In genomic region chr14:36646664-36647416, GRCh38 we compare ENCODE assay signal across 9 cellular contexts. TPM values are rescaled to one million over a fixed set of nuclear protein-coding genes. Genes with fewer than 3 reads are reported as not detected.
DNase-seq lines count a peak whose midpoint lies in the region; ATAC-seq and TF ChIP-seq lines count a peak whose summit lies in the region.
"Had no signal": no experiment of that assay in that cellular context is flagged by ENCODE, and none has a peak within 500 bp of the region (broad histone marks: within the 10 kb centered on the region; RNA-seq: fewer than 3 reads in every experiment).

No MANE protein-coding gene starts in this region.

- H3K36me3 ChIP-seq in fibroblast of lung (ENCODE audit: control insufficient read depth, insufficient read depth, low read length), result no peaks in the 10 kb centered on the region

- TF ChIP-seq CTCF in AG10803 (conservative IDR thresholded peaks at IDR 0.05; ENCODE audit: low read length), result peak; percentile 26
- TF ChIP-seq CTCF in fibroblast of lung (conservative IDR thresholded peaks at IDR 0.05 in 1 of 2, IDR thresholded peaks at IDR 0.05 in 1 of 2; ENCODE audit: low read depth in 1 of 2, low read length in 2 of 2), result no peak
- no peak for TF ChIP-seq CTCF in omental fat pad (IDR thresholded peaks at IDR 0.05)

- no peaks in the 10 kb centered on the region for H3K79me2 ChIP-seq in fibroblast of lung (ENCODE audit: control insufficient read depth, insufficient read depth, low read length)

- peak overlapping the region; percentile 13 for H3K4me2 ChIP-seq in fibroblast of lung (ENCODE audit: extremely low read depth, insufficient read depth, low read length)

- H3K4me3 ChIP-seq in AG10803 (ENCODE audit: low read length) (peak overlapping the region; percentile 59), fibroblast of lung (replicated peaks in 1 of 4; ENCODE audit: control extremely low read depth in 1 of 4, insufficient read depth in 1 of 4, low read depth in 3 of 4, low read length in 4 of 4) (peak overlapping the region in 1 of 4 experiments; percentile 40)

- no peak overlapping the region for H2AFZ ChIP-seq in fibroblast of lung (ENCODE audit: low read length)

- no peak overlapping the region for H3K9ac ChIP-seq in fibroblast of lung (ENCODE audit: insufficient read depth, low read length)

- H4K20me1 ChIP-seq in fibroblast of lung (ENCODE audit: control insufficient read depth, extremely low read depth, insufficient read depth, low read length), result no peaks in the 10 kb centered on the region

- peak; percentile 10 for ATAC-seq in omental fat pad (ENCODE audit: low FRiP score)

- intact Hi-C loops in head of caudate nucleus (cut with DNase I), result loop anchor here (10.0 kb wide), 1 partner anchor 498 kb away; no protein-coding TSS in a partner anchor

- DNase-seq in AG10803 (ENCODE audit: low read depth) (peak; percentile 27), NCI-H2196 (lab: John Stamatoyannopoulos, UW; ENCODE audit: unreplicated experiment) (peak; percentile 54), fibroblast of lung (ENCODE audit: low read depth in 2 of 2) (no peak), omental fat pad (ENCODE audit: low spot score) (no peak), Ammon's horn (ENCODE audit: low spot score) (no peak), Kasumi-1 (lab: John Stamatoyannopoulos, UW) (no peak), head of caudate nucleus (no peak)
- DNase-seq in activated effector memory CD4-positive, alpha-beta T cell treated with anti-CD3 and anti-CD28 coated beads, Interleukin-2, amount 50 U/mL, for 16 hours, result no peak

- H3K27me3 ChIP-seq in fibroblast of lung (ENCODE audit: control insufficient read depth, insufficient read depth, low read length), result peaks cover 46% of the 10 kb centered on the region

- H3K27ac ChIP-seq in fibroblast of lung (ENCODE audit: insufficient read depth, low read length), result no peak overlapping the region

- no peaks in the 10 kb centered on the region for H3K9me3 ChIP-seq in fibroblast of lung (ENCODE audit: control insufficient read depth, insufficient read depth, low read depth, low read length)

- H3K4me1 ChIP-seq in fibroblast of lung (ENCODE audit: control insufficient read depth, extremely low read depth, insufficient read depth, low read length), result no peaks in the 10 kb centered on the region

RNA-seq across cellular contexts. Expression of gene PAX9, which starts 14.8 kb away (rescaled TPM):
- not detected in 2 replicates for total RNA-seq in fibroblast of lung
- 0.03 TPM in 1 of 2 replicates, not detected in the other for polyA plus RNA-seq in fibroblast of lung
- polyA plus RNA-seq in fibroblast of lung (2012), result 0.03 TPM in 1 of 2 replicates, not detected in the other
- not detected in 2 replicates for polyA minus RNA-seq in fibroblast of lung (ENCODE audit: low replicate concordance)
- total RNA-seq in omental fat pad, result not detected
- polyA plus RNA-seq: IgD-negative memory B cell had no signal

Comparison
In these comparisons a context has a peak if more than half of its experiments do, and no peak if none do; other contexts are left out.
1. DNase-seq: peak in AG10803 (single experiment) and NCI-H2196 (single experiment); none in fibroblast of lung (0 of 2), omental fat pad (single experiment), Ammon's horn (single experiment), Kasumi-1 (0 of 2), head of caudate nucleus (0 of 42) and activated effector memory CD4-positive, alpha-beta T cell treated with anti-CD3 and anti-CD28 coated beads, Interleukin-2, amount 50 U/mL, for 16 hours (single experiment).